In genomic region chr11:79461144-79461543, GRCh38 we compare ENCODE assay signal across 8 cellular contexts. TPM values are rescaled to one million over a fixed set of nuclear protein-coding genes. Genes with fewer than 3 reads are reported as not detected.
A peak's percentile ranks its signal among the peaks of the same experiment; 100 is the strongest.
DNase-seq lines count a peak whose midpoint lies in the region; ATAC-seq, FAIRE-seq and TF ChIP-seq lines count a peak whose summit lies in the region.

No MANE protein-coding gene starts in this region.

- no peak overlapping the region for H2BK120ac ChIP-seq in trophoblast cell (ENCODE audit: insufficient read depth, low read length, poor library complexity)

- TF ChIP-seq POLR2A in esophagus squamous epithelium (IDR thresholded peaks at IDR 0.05), result no peak

- H3K79me2 ChIP-seq in trophoblast cell (ENCODE audit: control insufficient read depth, insufficient read depth, low read length, poor library complexity), result no peaks in the 10 kb centered on the region

- intact Hi-C loops in esophagus squamous epithelium (cut with DNase I), result no loop called here

- H3K27me3 ChIP-seq in esophagus squamous epithelium (peaks cover 0 to 8% (median 0%) of the 10 kb centered on the region in 4 donors), trophoblast cell (ENCODE audit: insufficient read depth, low read length) (no peaks in the 10 kb centered on the region)

- no peak overlapping the region for H3K18ac ChIP-seq in trophoblast cell (ENCODE audit: low read length)

- DNase-seq in AG09319 (ENCODE audit: extremely low read depth, low read depth) (no peak), NCI-H1694 treated with DMSO at 0.1 percent for 48 hours (lab: John Stamatoyannopoulos, UW) (peak; percentile 7), esophagus squamous epithelium (lab: John Stamatoyannopoulos, UW) (no peak), trophoblast cell (peak; percentile 34 to 49), HTR-8/SVneo (ENCODE audit: insufficient read length, low spot score) (no peak), T-helper 9 cell (no peak)

- H4K8ac ChIP-seq in trophoblast cell (ENCODE audit: low read depth, low read length), result no peak overlapping the region

- no peak overlapping the region for H4K91ac ChIP-seq in trophoblast cell (ENCODE audit: low read depth, low read length)

- no peak overlapping the region for H3K4ac ChIP-seq in trophoblast cell (ENCODE audit: low read depth, low read length)

- H3K4me1 ChIP-seq in esophagus squamous epithelium, result peaks cover 0 to 22% (median 0%) of the 10 kb centered on the region in 3 donors
- no peaks in the 10 kb centered on the region for H3K4me1 ChIP-seq in trophoblast cell (ENCODE audit: control insufficient read depth in 1 of 2, insufficient read depth in 2 of 2, low read length in 2 of 2)

- H3K36me3 ChIP-seq in esophagus squamous epithelium (no peaks in the 10 kb centered on the region), trophoblast cell (ENCODE audit: control insufficient read depth in 1 of 2, insufficient read depth in 2 of 2, low read length in 2 of 2) (no peaks in the 10 kb centered on the region)

- H3K4me2 ChIP-seq in trophoblast cell (ENCODE audit: low read length), result no peak overlapping the region

- no peak overlapping the region for H2AFZ ChIP-seq in trophoblast cell (ENCODE audit: insufficient read depth, low read length, poor library complexity)

- H3K27ac ChIP-seq in esophagus squamous epithelium (peak overlapping the region in 2 of 4 donors; percentile 23 to 50), trophoblast cell (ENCODE audit: low read depth, low read length) (no peak overlapping the region)

- ATAC-seq in GM19351 (IDR thresholded peaks at IDR 0.05; ENCODE audit: unreplicated experiment) (peak; percentile 90), GM21786 (IDR thresholded peaks at IDR 0.05; ENCODE audit: unreplicated experiment) (no peak)

- no peak for FAIRE-seq in HTR-8/SVneo (lab: Jason Lieb, UNC)

- TF ChIP-seq CTCF in AG09319 (IDR thresholded peaks at IDR 0.05; ENCODE audit: low read depth, low read length) (peak; percentile 64), esophagus squamous epithelium (IDR thresholded peaks at IDR 0.05) (peak in 5 of 6 experiments; percentile 44 to 76 (median 59))

- H2AK5ac ChIP-seq in trophoblast cell (ENCODE audit: low read length), result no peak overlapping the region

- no peak overlapping the region for H3K9ac ChIP-seq in trophoblast cell (ENCODE audit: low read length)

- H3K14ac ChIP-seq in trophoblast cell (ENCODE audit: low read length), result no peak overlapping the region

- no peaks in the 10 kb centered on the region for H3K79me1 ChIP-seq in trophoblast cell (ENCODE audit: low read length)

- H2BK5ac ChIP-seq in trophoblast cell (ENCODE audit: low read depth, low read length, poor library complexity), result no peak overlapping the region

- no peak overlapping the region for H4K12ac ChIP-seq in trophoblast cell (ENCODE audit: low read depth, low read length)

- H3K9me3 ChIP-seq in esophagus squamous epithelium, result no peaks in the 10 kb centered on the region
- no peaks in the 10 kb centered on the region for H3K9me3 ChIP-seq in trophoblast cell (ENCODE audit: insufficient read depth, low read depth, low read length)

- no peak overlapping the region for H3K23ac ChIP-seq in trophoblast cell (ENCODE audit: low read length)

- 31 to 44% methylated on average over 2 of the region's 2 CpGs for WGBS in esophagus squamous epithelium, 2 donors
- no CpG with 5 or more reads among the region's 2 CpGs for WGBS in trophoblast cell (ENCODE audit: extremely low coverage, insufficient coverage, insufficient read length)

- H3K4me3 ChIP-seq in esophagus squamous epithelium (no peak overlapping the region), trophoblast cell (ENCODE audit: low read depth, low read length) (no peak overlapping the region)

- no peak overlapping the region for H2BK12ac ChIP-seq in trophoblast cell (ENCODE audit: low read length)

RNA-seq across cellular contexts. Expression of gene TENM4, which starts 20.3 kb away (rescaled TPM):
- 10 to 100 TPM in 3 of 4 donors, 1 to 10 TPM in 1; 7.7 to 39.3 (median 16.1) TPM for total RNA-seq in esophagus squamous epithelium
- 37.5 and 42.0 TPM in 2 replicates for polyA plus RNA-seq in trophoblast cell (2013)

Comparison
In these comparisons a context has a peak if more than half of its experiments do, and no peak if none do; other contexts are left out.
1. DNase-seq: peak in NCI-H1694 treated with DMSO at 0.1 percent for 48 hours (single experiment) and trophoblast cell (2 of 2); none in AG09319 (single experiment), esophagus squamous epithelium (single experiment), HTR-8/SVneo (single experiment) and T-helper 9 cell (single experiment).